18 cellular contexts compared by ENCODE assay signal in genomic region chr3:53597136-53597915, GRCh38.
DNase-seq lines count a peak whose midpoint lies in the region; ATAC-seq and TF ChIP-seq lines count a peak whose summit lies in the region.
"Had no signal": no experiment of that assay in that cellular context is flagged by ENCODE, and none has a peak within 500 bp of the region (broad histone marks: within the 10 kb centered on the region; RNA-seq: fewer than 3 reads in every experiment).

No MANE protein-coding gene starts in this region.

- CTCF ChIA-PET in SK-N-SH (lab: Yijun Ruan, JAX): interaction anchor here (1.4 kb wide), 1 partner anchor 113 kb away, joined by 3 read pairs; no protein-coding TSS in a partner anchor

- H3K4me3 ChIP-seq in SK-N-SH (ENCODE audit: low read depth in 2 of 2, low read length in 1 of 2): no peak overlapping the region
- no peak overlapping the region for H3K4me3 ChIP-seq in GM23338
- H3K4me3 ChIP-seq: K562, PC-9 had no signal

- WGBS in SK-N-SH (ENCODE audit: low lambda C conversion rate): 53% methylated on average over 4 of the region's 4 CpGs

- TF ChIP-seq CTCF in SK-N-SH (IDR thresholded peaks at IDR 0.05) (no peak), GM23338 (conservative IDR thresholded peaks at IDR 0.05; ENCODE audit: low read depth in 2 of 2) (no peak)

- POLR2A ChIA-PET in SK-N-SH (lab: Yijun Ruan, JAX): no interaction called here

- H2AFZ ChIP-seq in SK-N-SH (ENCODE audit: low read depth) (no peak overlapping the region), GM23338 (no peak overlapping the region)
- H2AFZ ChIP-seq: PC-9 had no signal

- H3K4me1 ChIP-seq in SK-N-SH (ENCODE audit: control insufficient read depth in 1 of 2, insufficient read depth in 2 of 2, low read depth in 1 of 2, low read length in 1 of 2): peaks cover 0 to 9% of the 10 kb centered on the region in 2 experiments; a peak in 2 of 4 replicates
- H3K4me1 ChIP-seq in GM23338 (ENCODE audit: insufficient read depth): no peaks in the 10 kb centered on the region

- H3K27ac ChIP-seq in SK-N-SH (ENCODE audit: low read depth in 2 of 2, low read length in 1 of 2) (peak overlapping the region in 1 of 2 experiments; percentile 76; a peak in 2 of 4 replicates), GM23338 (ENCODE audit: low read depth) (no peak overlapping the region)
- H3K27ac ChIP-seq: PC-9 had no signal

- H4K20me1 ChIP-seq in SK-N-SH (ENCODE audit: insufficient read depth) (no peaks in the 10 kb centered on the region), GM23338 (replicated peaks; ENCODE audit: insufficient read depth) (no peaks in the 10 kb centered on the region)

- H3K27ac Mint-ChIP-seq in GM23338: no peak overlapping the region; the same call in 1 of the 2 replicates

- peaks cover 2% of the 10 kb centered on the region for H3K27me3 Mint-ChIP-seq in GM23338 (ENCODE audit: insufficient read depth, low read depth, poor library complexity)

- DNase-seq in SK-N-SH (peak; percentile 17), SW480 (ENCODE audit: low spot score) (peak; percentile 54), islet precursor cell (peak; percentile 61), putamen (ENCODE audit: low spot score) (peak; percentile 37), HuH-7 (ENCODE audit: low spot score) (no peak), dedifferentiated amniotic fluid mesenchymal stem cell (ENCODE audit: extremely low spot score) (no peak), GM23338 (ENCODE audit: low spot score) (no peak)
- DNase-seq: COR-L47, DMS53, NCI-H1048, NCI-H146, NCI-H2107, NCI-H446 treated with DMSO at 0.1 percent for 48 hours, NCI-H748 treated with DMSO at 0.1 percent for 48 hours, PC-9 had no signal

- H3K36me3 ChIP-seq in SK-N-SH (replicated peaks in 1 of 2; ENCODE audit: control insufficient read depth in 1 of 2, insufficient read depth in 2 of 2, low read length in 1 of 2) (no peaks in the 10 kb centered on the region), GM23338 (ENCODE audit: insufficient read depth) (no peaks in the 10 kb centered on the region)

- no peak for TF ChIP-seq EP300 in SK-N-SH (IDR thresholded peaks at IDR 0.05; ENCODE audit: borderline replicate concordance in 1 of 2, low read depth in 1 of 2, low read length in 1 of 2)

- H3K79me2 ChIP-seq in SK-N-SH (ENCODE audit: insufficient read depth) (no peaks in the 10 kb centered on the region), GM23338 (replicated peaks; ENCODE audit: insufficient read depth) (no peaks in the 10 kb centered on the region)

- H3K27me3 ChIP-seq in SK-N-SH (ENCODE audit: insufficient read depth) (no peaks in the 10 kb centered on the region), GM23338 (ENCODE audit: insufficient read depth) (no peaks in the 10 kb centered on the region)

- no peaks in the 10 kb centered on the region for H3K36me3 Mint-ChIP-seq in GM23338 (ENCODE audit: low read depth)
- H3K36me3 Mint-ChIP-seq: CD14-positive monocyte had no signal

- H3K9me3 ChIP-seq in SK-N-SH: no peaks in the 10 kb centered on the region

- H3K4me2 ChIP-seq in SK-N-SH (no peak overlapping the region), GM23338 (no peak overlapping the region)
- H3K4me2 ChIP-seq: PC-9 had no signal

- H3K9ac ChIP-seq in SK-N-SH: no peak overlapping the region

- H3F3A ChIP-seq in SK-N-SH (replicated peaks; ENCODE audit: insufficient read depth) (no peaks in the 10 kb centered on the region), GM23338 (replicated peaks; ENCODE audit: low read depth) (no peaks in the 10 kb centered on the region)

- ATAC-seq in SK-N-SH treated with all-trans-retinoic acid at 6 μM for 48 hours (no peak), GM23338 (no peak)
- ATAC-seq: K562 had no signal

- no peaks in the 10 kb centered on the region for H3K9me3 Mint-ChIP-seq in GM23338
- H3K9me3 Mint-ChIP-seq: CD14-positive monocyte had no signal

- H3K9me2 ChIP-seq in SK-N-SH (no peaks in the 10 kb centered on the region), GM23338 (ENCODE audit: insufficient read depth) (no peaks in the 10 kb centered on the region; the same call in 1 of the 2 replicates)

- no peak for TF ChIP-seq RAD21 in SK-N-SH (IDR thresholded peaks at IDR 0.05; ENCODE audit: low read length)

- no peaks in the 10 kb centered on the region for H3K4me1 Mint-ChIP-seq in GM23338
- H3K4me1 Mint-ChIP-seq: CD14-positive monocyte had no signal

- H3K4me3 Mint-ChIP-seq in GM23338: no peak overlapping the region

TF ChIP-seq in SK-N-SH, 30 proteins besides CTCF, POLR2A, EP300 and RAD21 (continues in another document):
- TF ChIP-seq RCOR1 (IDR thresholded peaks at IDR 0.05; ENCODE audit: low read length): no peak
- no peak for TF ChIP-seq SMC3 (IDR thresholded peaks at IDR 0.05; ENCODE audit: low read depth, low read length)
- TF ChIP-seq TAF1 (IDR thresholded peaks at IDR 0.05; ENCODE audit: borderline replicate concordance, low read depth, low read length): no peak
- no peak for TF ChIP-seq YY1 (IDR thresholded peaks at IDR 0.05; ENCODE audit: low read depth)
- TF ChIP-seq USF2 (IDR thresholded peaks at IDR 0.05; ENCODE audit: borderline replicate concordance, low read depth, low read length): no peak
- TF ChIP-seq RXRA (IDR thresholded peaks at IDR 0.05; ENCODE audit: borderline replicate concordance, low read depth): no peak
- no peak for TF ChIP-seq SIN3A (IDR thresholded peaks at IDR 0.05; ENCODE audit: borderline replicate concordance, low read depth, low read length)
- TF ChIP-seq TEAD4 (IDR thresholded peaks at IDR 0.05; ENCODE audit: borderline replicate concordance, insufficient read depth): no peak
- TF ChIP-seq FOXM1 (IDR thresholded peaks at IDR 0.05; ENCODE audit: low read depth): no peak
- TF ChIP-seq FOXJ3 (CRISPR knock-in tag; IDR thresholded peaks at IDR 0.05): no peak
- TF ChIP-seq GABPA (IDR thresholded peaks at IDR 0.05; ENCODE audit: low read depth): no peak
- no peak for TF ChIP-seq POLR2AphosphoS5 (IDR thresholded peaks at IDR 0.05; ENCODE audit: low read depth, low read length)

TF ChIP-seq in SK-N-SH treated with all-trans-retinoic acid at 6 μM for 48 hours, 23 proteins besides CTCF, POLR2A, EP300 and RAD21 (continues in another document):
- TF ChIP-seq ZC3H10 (CRISPR knock-in tag; IDR thresholded peaks at IDR 0.05) (no peak), CREB5 (CRISPR knock-in tag; IDR thresholded peaks at IDR 0.05; ENCODE audit: low read depth) (no peak), ZNF8 (CRISPR knock-in tag; IDR thresholded peaks at IDR 0.05) (no peak), PATZ1 (CRISPR knock-in tag; IDR thresholded peaks at IDR 0.05; ENCODE audit: borderline replicate concordance) (no peak), OSR1 (CRISPR knock-in tag; IDR thresholded peaks at IDR 0.05) (no peak)

TF ChIP-seq in GM23338, 12 proteins besides CTCF, POLR2A, EP300 and RAD21 (continues in another document):
- no peak for TF ChIP-seq POLR2AphosphoS5 (IDR thresholded peaks at IDR 0.05; ENCODE audit: low read depth)
- TF ChIP-seq REST (IDR thresholded peaks at IDR 0.05; ENCODE audit: unreplicated experiment): no peak
- TF ChIP-seq STAT1 (IDR thresholded peaks at IDR 0.05; ENCODE audit: unreplicated experiment): no peak
- no peak for TF ChIP-seq EZH2phosphoT487 (IDR thresholded peaks at IDR 0.05; ENCODE audit: unreplicated experiment)
- TF ChIP-seq ETS1 (IDR thresholded peaks at IDR 0.05): no peak
- TF ChIP-seq ZNF114 (CRISPR knock-in tag; IDR thresholded peaks at IDR 0.05): no peak

Comparison
In these comparisons a context has a peak if more than half of its experiments do, and no peak if none do; other contexts are left out.
1. DNase-seq: peak in SK-N-SH (single experiment), SW480 (single experiment), islet precursor cell (single experiment) and putamen (single experiment); none in HuH-7 (single experiment), dedifferentiated amniotic fluid mesenchymal stem cell (single experiment) and GM23338 (single experiment).